29 cellular contexts compared by ENCODE assay signal in the genomic region with DNA sequence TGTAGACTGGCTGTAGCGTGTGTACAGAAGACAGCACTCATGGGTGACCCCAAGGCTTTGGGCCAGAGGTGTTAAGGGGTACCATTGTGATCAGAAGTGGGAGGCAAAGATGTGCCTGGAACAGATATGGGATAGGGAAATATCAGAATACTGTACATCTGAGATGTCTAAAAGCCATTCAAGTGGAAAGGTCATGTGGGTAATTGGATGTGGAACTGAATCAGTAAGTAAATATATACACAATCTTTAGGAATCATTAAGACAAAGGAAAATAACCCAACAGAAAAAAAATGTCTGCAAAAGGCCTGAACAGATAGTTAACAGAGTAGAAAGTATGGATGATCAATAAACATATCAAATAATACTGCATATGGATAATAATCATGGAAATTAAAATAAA. TPM values are rescaled to one million over a fixed set of nuclear protein-coding genes. Genes with fewer than 3 reads are reported as not detected.
"Had no signal": no experiment of that assay in that cellular context is flagged by ENCODE, and none has a peak within 500 bp of the region (broad histone marks: within the 10 kb centered on the region; RNA-seq: fewer than 3 reads in every experiment).

No MANE protein-coding gene starts in this region.

- ATAC-seq: stimulated activated effector memory CD8-positive, alpha-beta T cell treated with anti-CD3 and anti-CD28 coated beads, Interleukin-12 subunit alpha, Interleukin-12 subunit beta, amount 100 ng/mL, for 72 hours; stimulated activated memory B cell treated with anti-CD40 and anti-IgM and Interleukin-4, amounts not matched to agents 10 μg/mL and 1 μg/mL and 100 μg/mL, for 72 hours; stimulated activated naive B cell treated with anti-CD40 and anti-IgM and Interleukin-4, amounts not matched to agents 10 μg/mL and 1 μg/mL and 100 μg/mL, for 72 hours; stimulated activated naive CD8-positive, alpha-beta T cell treated with anti-CD3 and anti-CD28 coated beads, Interleukin-15, amount 100 ng/mL, for 72 hours; stimulated activated naive CD8-positive, alpha-beta T cell treated with anti-CD3 and anti-CD28 coated beads, Interleukin-15, Interleukin-2, amounts not matched to agents 100 U/mL and 50 U/mL, for 24 hours; upper lobe of right lung had no signal

- H3K27ac ChIP-seq: stomach, suprapubic skin, testis, thoracic aorta, thyroid gland, tibial artery, tibial nerve, transverse colon, upper lobe of left lung, upper lobe of right lung, uterus, vagina had no signal

- H3K27me3 ChIP-seq: stomach, suprapubic skin, testis, thyroid gland, tibial artery, tibial nerve, transverse colon, upper lobe of left lung, upper lobe of right lung, uterus, vagina had no signal

- H3K36me3 ChIP-seq: stomach, suprapubic skin, thoracic aorta, thyroid gland, tibial artery, tibial nerve, transverse colon, upper lobe of left lung, upper lobe of right lung, uterus, vagina had no signal

- H3K4me3 ChIP-seq: stomach, suprapubic skin, testis, thoracic aorta, thyroid gland, tibial artery, tibial nerve, transverse colon, upper lobe of left lung, upper lobe of right lung, uterus, vagina had no signal

- H3K9me3 ChIP-seq: stomach, suprapubic skin, testis, thoracic aorta, thyroid gland, tibial artery, tibial nerve, transverse colon, upper lobe of left lung, upper lobe of right lung, uterus, vagina had no signal

- DNase-seq: stimulated activated CD4-positive, alpha-beta T cell treated with anti-CD3 and anti-CD28 coated beads, Interleukin-2, amount 100 ng/mL, for 48 hours; stimulated activated CD4-positive, alpha-beta T cell treated with anti-CD3 and anti-CD28 coated beads, Interleukin-4, amount 100 ng/mL, for 1 hour; stimulated activated CD4-positive, alpha-beta T cell treated with anti-CD3 and anti-CD28 coated beads, Interleukin-4, amount 100 ng/mL, for 24 hours; stimulated activated CD4-positive, alpha-beta T cell treated with anti-CD3 and anti-CD28 coated beads, Interleukin-4, amount 100 ng/mL, for 4 hours; stimulated activated CD8-positive, alpha-beta memory T cell treated with anti-CD3 and anti-CD28 coated beads, Interleukin-4, amount 100 ng/mL, for 48 hours; stimulated activated naive B cell treated with anti-CD40 and anti-IgM and Interleukin-4, amounts not matched to agents 10 μg/mL and 1 μg/mL and 100 μg/mL, for 72 hours; stimulated activated naive CD4-positive, alpha-beta T cell; stimulated activated naive CD4-positive, alpha-beta T cell treated with Interleukin-2 at 50 U/mL for 16 hours; stimulated activated naive CD8-positive, alpha-beta T cell treated with anti-CD3 and anti-CD28 coated beads, Interleukin-15, amount 100 ng/mL, for 72 hours; stimulated activated naive CD8-positive, alpha-beta T cell treated with anti-CD3 and anti-CD28 coated beads, Interleukin-15, Interleukin-2, amounts not matched to agents 100 U/mL and 50 U/mL, for 24 hours; stomach; substantia nigra; testis; thyroid gland; tibial artery; transverse colon; upper lobe of left lung; upper lobe of right lung; uterus had no signal

- H3K4me1 ChIP-seq: suprapubic skin, testis, tibial artery, upper lobe of left lung, upper lobe of right lung, uterus, vagina had no signal

RNA-seq across cellular contexts. Expression of a gene that starts 26.5 kb away (rescaled TPM):
- total RNA-seq: stomach, subcutaneous adipose tissue, suprapubic skin, temporal lobe, thoracic aorta, thyroid gland, tibial nerve, transverse colon, upper lobe of left lung, upper lobe of right lung, ureter, urinary bladder, uterus, vagina had no signal

RNA-seq across cellular contexts. Expression of a gene that starts 47.7 kb away (rescaled TPM):
- total RNA-seq: stomach, subcutaneous adipose tissue, suprapubic skin, temporal lobe, testis, thoracic aorta, thyroid gland, tibial nerve, transverse colon, upper lobe of left lung, upper lobe of right lung, ureter, urinary bladder, uterus, vagina had no signal
